21 cellular contexts compared by ENCODE assay signal in genomic region chr2:67066782-67067181, GRCh38.
"Had no signal": no experiment of that assay in that cellular context is flagged by ENCODE, and none has a peak within 500 bp of the region (broad histone marks: within the 10 kb centered on the region; RNA-seq: fewer than 3 reads in every experiment).

No MANE protein-coding gene starts in this region.

- H3K9me3 ChIP-seq: pancreas, stomach, thoracic aorta had no signal

- H3K27ac ChIP-seq: dorsolateral prefrontal cortex, hepatocyte, pancreas, stomach, thoracic aorta had no signal

- H3K4me3 ChIP-seq: dorsolateral prefrontal cortex, hepatocyte, lung, pancreas, stomach, thoracic aorta had no signal

- H3K36me3 ChIP-seq: pancreas, stomach, thoracic aorta had no signal

- FAIRE-seq: pancreas, small intestine had no signal

- H3K27me3 ChIP-seq: pancreas, stomach had no signal

- DNase-seq: dorsolateral prefrontal cortex; effector CD8-positive, alpha-beta T cell; foreskin melanocyte; head of caudate nucleus; left colon; left ventricle myocardium superior; mesenchymal stem cell; midbrain; naive B cell; occipital lobe; pancreas; right cardiac atrium; small intestine; stimulated activated CD4-positive, alpha-beta T cell treated with anti-CD3 and anti-CD28 coated beads, Interleukin-12 subunit alpha, Interleukin-12 subunit beta, amount 100 ng/mL, for 4 hours; stimulated activated naive CD4-positive, alpha-beta T cell; stomach; substantia nigra; trophoblast cell had no signal

- ATAC-seq: left colon, left ventricle myocardium superior, pancreas, right cardiac atrium had no signal
